20 cellular contexts compared by ENCODE assay signal in the genomic region with DNA sequence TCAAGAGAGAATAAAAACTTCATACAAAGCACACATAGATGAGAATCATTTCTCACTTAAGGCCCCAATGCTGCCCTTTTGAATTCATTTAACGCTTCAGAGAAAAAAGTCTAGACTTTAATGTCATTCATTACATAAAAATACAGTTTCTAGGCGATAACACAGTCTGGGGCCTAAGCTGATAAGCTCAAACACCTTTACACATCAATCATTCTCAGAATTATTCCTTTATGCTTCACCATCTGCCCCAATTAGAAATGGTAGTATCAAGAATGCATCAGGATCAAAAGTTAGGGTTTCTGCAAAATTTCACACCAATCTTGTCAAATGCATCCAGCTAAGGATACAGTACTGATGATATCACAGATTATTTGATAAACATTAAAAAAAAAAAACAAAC.
DNase-seq lines count a peak whose midpoint lies in the region; ATAC-seq, FAIRE-seq and TF ChIP-seq lines count a peak whose summit lies in the region.
"Had no signal": no experiment of that assay in that cellular context is flagged by ENCODE, and none has a peak within 500 bp of the region (broad histone marks: within the 10 kb centered on the region; RNA-seq: fewer than 3 reads in every experiment).

No MANE protein-coding gene starts in this region.

- H3F3A ChIP-seq in SK-N-SH (replicated peaks; ENCODE audit: insufficient read depth) = peaks cover 13% of the 10 kb centered on the region

- H3K27ac ChIP-seq in SK-N-SH (ENCODE audit: low read depth in 2 of 2, low read length in 1 of 2) (no peak overlapping the region), SJCRH30 (peak overlapping the region; percentile 40), K562 (ENCODE audit: extremely low read depth, low read depth, low read length) (no peak overlapping the region), transverse colon (no peak overlapping the region)
- H3K27ac ChIP-seq: A549 had no signal

- H3K9me1 ChIP-seq in K562 (ENCODE audit: control insufficient read depth, insufficient read depth, low read length) = no peaks in the 10 kb centered on the region

- H3K9ac ChIP-seq in SK-N-SH (no peak overlapping the region), K562 (ENCODE audit: insufficient read depth in 1 of 2, low read depth in 2 of 2, low read length in 2 of 2) (no peak overlapping the region)

- no TSS peak for BruUV-seq in K562 (replicated peaks; lab: Mats Ljungman, UMichigan)

- WGBS in SK-N-SH (ENCODE audit: low lambda C conversion rate) = 98% methylated on average over 2 of the region's 2 CpGs
- WGBS in K562 (ENCODE audit: insufficient coverage, low coverage, missing lambda C conversion rate) = 16% methylated on average over 2 of the region's 2 CpGs
- WGBS in transverse colon (ENCODE audit: low coverage in 1 of 2), 2 donors = 94 to 100% methylated on average over 1 to 2 of the region's 2 CpGs

- no peak for TF ChIP-seq CTCF in SK-N-SH (IDR thresholded peaks at IDR 0.05)
- no peak for TF ChIP-seq CTCF in K562 (IDR thresholded peaks at IDR 0.05 in 2 of 3, conservative IDR thresholded peaks at IDR 0.05 in 1 of 3; ENCODE audit: insufficient read depth in 2 of 3, low read depth in 1 of 3, low read length in 3 of 3)
- TF ChIP-seq CTCF in transverse colon (IDR thresholded peaks at IDR 0.05) = no peak

- no peaks in the 10 kb centered on the region for H4K20me1 ChIP-seq in SK-N-SH (ENCODE audit: insufficient read depth)
- H4K20me1 ChIP-seq in K562 (replicated peaks; ENCODE audit: control insufficient read depth, insufficient read depth, low read length) = no peaks in the 10 kb centered on the region

- TF ChIP-seq EP300 in SK-N-SH (IDR thresholded peaks at IDR 0.05; ENCODE audit: borderline replicate concordance in 1 of 2, low read depth in 1 of 2, low read length in 1 of 2) (no peak), K562 (IDR thresholded peaks at IDR 0.05; ENCODE audit: low read length) (no peak), transverse colon (IDR thresholded peaks at IDR 0.05; ENCODE audit: low read depth) (no peak)

- no peaks in the 10 kb centered on the region for H3K9me3 ChIP-seq in SK-N-SH
- H3K9me3 ChIP-seq in SJCRH30 (replicated peaks) = no peaks in the 10 kb centered on the region
- no peaks in the 10 kb centered on the region for H3K9me3 ChIP-seq in K562 (replicated peaks; ENCODE audit: control insufficient read depth, insufficient read depth, low read depth, low read length)
- no peaks in the 10 kb centered on the region for H3K9me3 ChIP-seq in transverse colon
- H3K9me3 ChIP-seq: A549, HAP-1 had no signal

- FAIRE-seq in K562 (lab: Jason Lieb, UNC) = no peak
- FAIRE-seq: A549, GM12891, GM18507, H54 had no signal

- POLR2A ChIA-PET in SK-N-SH (lab: Yijun Ruan, JAX) (no interaction called here), K562 (lab: Yijun Ruan, JAX) (no interaction called here)

- H3K36me3 ChIP-seq in SK-N-SH (replicated peaks in 1 of 2; ENCODE audit: control insufficient read depth in 1 of 2, insufficient read depth in 2 of 2, low read length in 1 of 2) (peaks cover 20 to 24% of the 10 kb centered on the region in 2 experiments), SJCRH30 (peaks cover 34% of the 10 kb centered on the region), K562 (ENCODE audit: control insufficient read depth, insufficient read depth, low read length) (peaks cover 5% of the 10 kb centered on the region; the same call in 1 of the 3 replicates), transverse colon (peaks cover 0 to 20% (median 1%) of the 10 kb centered on the region in 4 donors)

- CTCF ChIA-PET in SK-N-SH (lab: Yijun Ruan, JAX) = interaction anchor here (0.7 kb wide), 1 partner anchor 308 kb away, joined by 3 read pairs; no protein-coding TSS in a partner anchor
- CTCF ChIA-PET in K562 (lab: Yijun Ruan, JAX; ENCODE audit: low intra/inter-chr PET ratio) = interaction anchor here (0.6 kb wide), 1 partner anchor 787 kb away, joined by 4 read pairs; no protein-coding TSS in a partner anchor

- H3K4me2 ChIP-seq in SK-N-SH = no peak overlapping the region
- H3K4me2 ChIP-seq in K562 (ENCODE audit: insufficient read depth, low read length) = no peak overlapping the region
- H3K4me2 ChIP-seq: A549 had no signal

- no peak overlapping the region for H3K4me3 ChIP-seq in SK-N-SH (ENCODE audit: low read depth in 2 of 2, low read length in 1 of 2)
- H3K4me3 ChIP-seq in SJCRH30 = no peak overlapping the region
- no peak overlapping the region for H3K4me3 ChIP-seq in K562
- no peak overlapping the region for H3K4me3 ChIP-seq in transverse colon
- H3K4me3 ChIP-seq: A549, HAP-1 had no signal

- H3K4me1 ChIP-seq in SK-N-SH (ENCODE audit: control insufficient read depth in 1 of 2, insufficient read depth in 2 of 2, low read depth in 1 of 2, low read length in 1 of 2) (no peaks in the 10 kb centered on the region; a peak in 2 of 4 replicates), SJCRH30 (peaks cover 16% of the 10 kb centered on the region), K562 (replicated peaks in 1 of 2; ENCODE audit: control insufficient read depth in 2 of 2, insufficient read depth in 2 of 2, low read length in 2 of 2) (no peaks in the 10 kb centered on the region), transverse colon (peaks cover 0 to 11% (median 2%) of the 10 kb centered on the region in 4 donors)
- H3K4me1 ChIP-seq: HAP-1 had no signal

- intact Hi-C loops in K562 (cut with micrococcal nuclease) (no loop called here), transverse colon (cut with DNase I; ENCODE audit: low total_unique reads) (no loop called here)

- H3K9me2 ChIP-seq in SK-N-SH = no peaks in the 10 kb centered on the region

- in situ Hi-C loops in K562 (cut with MboI) (no loop called here), transverse colon (cut with MboI; ENCODE audit: low pct_ligation_motif_present in 1 of 4, low pct_unique_long_range_greater_than_20kb in 1 of 4, low sequenced_read_pairs in 3 of 4) (no loop called here)

- H3K27me3 ChIP-seq in SK-N-SH (ENCODE audit: insufficient read depth) = no peaks in the 10 kb centered on the region
- H3K27me3 ChIP-seq in SJCRH30 = no peaks in the 10 kb centered on the region
- no peaks in the 10 kb centered on the region for H3K27me3 ChIP-seq in K562 (ENCODE audit: control insufficient read depth in 2 of 2, insufficient read depth in 2 of 2, low read length in 2 of 2)
- H3K27me3 ChIP-seq in transverse colon = no peaks in the 10 kb centered on the region

- H2AFZ ChIP-seq in SK-N-SH (ENCODE audit: low read depth) (no peak overlapping the region), K562 (ENCODE audit: low read depth, low read length) (no peak overlapping the region)

- no peaks in the 10 kb centered on the region for H3K79me2 ChIP-seq in SK-N-SH (ENCODE audit: insufficient read depth)
- no peaks in the 10 kb centered on the region for H3K79me2 ChIP-seq in K562 (ENCODE audit: control insufficient read depth, insufficient read depth, low read length)

- no peak for ATAC-seq in SK-N-SH treated with all-trans-retinoic acid at 6 μM for 48 hours
- ATAC-seq in K562 = no peak
- ATAC-seq: A549 had no signal

- TF ChIP-seq POLR2A in K562 (conservative IDR thresholded peaks at IDR 0.05) (no peak), transverse colon (IDR thresholded peaks at IDR 0.05) (no peak)

- DNase-seq in SK-N-SH (no peak), SJCRH30 (peak in 1 of 2 experiments; percentile 50), K562 (ENCODE audit: extremely low read depth in 1 of 4, low spot score in 3 of 4) (no peak), kidney glomerular epithelial cell (lab: John Stamatoyannopoulos, UW) (no peak), transverse colon (no peak)
- DNase-seq: 8988T; C1 segment of cervical spinal cord; Calu3; CD4-positive, alpha-beta memory T cell; COR-L47; DMS53; DMS79 treated with DMSO at 0.1 percent for 48 hours; GF-D8; GOT3 had no signal

- TF ChIP-seq RAD21 in SK-N-SH (IDR thresholded peaks at IDR 0.05; ENCODE audit: low read length) = no peak
- no peak for TF ChIP-seq RAD21 in K562 (CRISPR knock-in tag; conservative IDR thresholded peaks at IDR 0.05 in 1 of 2, IDR thresholded peaks at IDR 0.05 in 1 of 2)

TF ChIP-seq in SK-N-SH treated with all-trans-retinoic acid at 6 μM for 48 hours, 23 proteins besides CTCF, POLR2A, EP300 and RAD21 (continues in another document):
- TF ChIP-seq TCF4 (CRISPR knock-in tag; IDR thresholded peaks at IDR 0.05; ENCODE audit: borderline replicate concordance) (no peak), ZC3H10 (CRISPR knock-in tag; IDR thresholded peaks at IDR 0.05) (no peak), BACH2 (CRISPR knock-in tag; IDR thresholded peaks at IDR 0.05; ENCODE audit: borderline replicate concordance) (no peak), ZFP3 (CRISPR knock-in tag; IDR thresholded peaks at IDR 0.05) (no peak)
- TF ChIP-seq, protein P1, sequence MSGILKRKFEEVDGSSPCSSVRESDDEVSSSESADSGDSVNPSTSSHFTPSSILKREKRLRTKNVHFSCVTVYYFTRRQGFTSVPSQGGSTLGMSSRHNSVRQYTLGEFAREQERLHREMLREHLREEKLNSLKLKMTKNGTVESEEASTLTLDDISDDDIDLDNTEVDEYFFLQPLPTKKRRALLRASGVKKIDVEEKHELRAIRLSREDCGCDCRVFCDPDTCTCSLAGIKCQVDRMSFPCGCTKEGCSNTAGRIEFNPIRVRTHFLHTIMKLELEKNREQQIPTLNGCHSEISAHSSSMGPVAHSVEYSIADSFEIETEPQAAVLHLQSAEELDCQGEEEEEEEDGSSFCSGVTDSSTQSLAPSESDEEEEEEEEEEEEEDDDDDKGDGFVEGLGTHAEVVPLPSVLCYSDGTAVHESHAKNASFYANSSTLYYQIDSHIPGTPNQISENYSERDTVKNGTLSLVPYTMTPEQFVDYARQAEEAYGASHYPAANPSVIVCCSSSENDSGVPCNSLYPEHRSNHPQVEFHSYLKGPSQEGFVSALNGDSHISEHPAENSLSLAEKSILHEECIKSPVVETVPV (CRISPR knock-in tag; IDR thresholded peaks at IDR 0.05) = no peak

TF ChIP-seq in K562, 482 proteins besides CTCF, POLR2A, EP300 and RAD21 (continues in another document):
- 0 out of 2 replicates have a peak, but pooled peaks have one; percentile 34 for TF ChIP-seq SMAD4 (CRISPR knock-in tag; conservative IDR thresholded peaks at IDR 0.05)
- TF ChIP-seq RB1 (IDR thresholded peaks at IDR 0.05; ENCODE audit: low read depth) = no peak
- TF ChIP-seq MEIS2 (IDR thresholded peaks at IDR 0.05; ENCODE audit: partially characterized antibody) = peak; percentile 31
